ENCODE assay signal across 26 cellular contexts in genomic region chr11:133350045-133350444, GRCh38.
"Had no signal": no experiment of that assay in that cellular context is flagged by ENCODE, and none has a peak within 500 bp of the region (broad histone marks: within the 10 kb centered on the region; RNA-seq: fewer than 3 reads in every experiment).

No MANE protein-coding gene starts in this region.

- H3K27me3 ChIP-seq: stomach, suprapubic skin, testis, thyroid gland, tibial artery, tibial nerve, transverse colon, upper lobe of left lung, upper lobe of right lung, uterus, vagina had no signal

- DNase-seq: stimulated activated CD4-positive, alpha-beta T cell treated with anti-CD3 and anti-CD28 coated beads, Interleukin-2, amount 100 ng/mL, for 48 hours; stimulated activated CD4-positive, alpha-beta T cell treated with anti-CD3 and anti-CD28 coated beads, Interleukin-4, amount 100 ng/mL, for 1 hour; stimulated activated CD4-positive, alpha-beta T cell treated with anti-CD3 and anti-CD28 coated beads, Interleukin-4, amount 100 ng/mL, for 24 hours; stimulated activated CD4-positive, alpha-beta T cell treated with anti-CD3 and anti-CD28 coated beads, Interleukin-4, amount 100 ng/mL, for 4 hours; stimulated activated CD8-positive, alpha-beta memory T cell treated with anti-CD3 and anti-CD28 coated beads, Interleukin-4, amount 100 ng/mL, for 48 hours; stimulated activated naive B cell treated with anti-CD40 and anti-IgM and Interleukin-4, amounts not matched to agents 10 μg/mL and 1 μg/mL and 100 μg/mL, for 72 hours; stimulated activated naive CD4-positive, alpha-beta T cell; stimulated activated naive CD4-positive, alpha-beta T cell treated with Interleukin-2 at 50 U/mL for 16 hours; stimulated activated naive CD8-positive, alpha-beta T cell treated with anti-CD3 and anti-CD28 coated beads, Interleukin-15, amount 100 ng/mL, for 72 hours; stimulated activated naive CD8-positive, alpha-beta T cell treated with anti-CD3 and anti-CD28 coated beads, Interleukin-15, Interleukin-2, amounts not matched to agents 100 U/mL and 50 U/mL, for 24 hours; stomach; substantia nigra; testis; thyroid gland; tibial artery; transverse colon; trophoblast cell; upper lobe of left lung; upper lobe of right lung; uterus had no signal

- ATAC-seq: stimulated activated effector memory CD8-positive, alpha-beta T cell treated with anti-CD3 and anti-CD28 coated beads, Interleukin-12 subunit alpha, Interleukin-12 subunit beta, amount 100 ng/mL, for 72 hours; stimulated activated memory B cell treated with anti-CD40 and anti-IgM and Interleukin-4, amounts not matched to agents 10 μg/mL and 1 μg/mL and 100 μg/mL, for 72 hours; stimulated activated naive B cell treated with anti-CD40 and anti-IgM and Interleukin-4, amounts not matched to agents 10 μg/mL and 1 μg/mL and 100 μg/mL, for 72 hours; stimulated activated naive CD8-positive, alpha-beta T cell treated with anti-CD3 and anti-CD28 coated beads, Interleukin-15, amount 100 ng/mL, for 72 hours; stimulated activated naive CD8-positive, alpha-beta T cell treated with anti-CD3 and anti-CD28 coated beads, Interleukin-15, Interleukin-2, amounts not matched to agents 100 U/mL and 50 U/mL, for 24 hours; upper lobe of right lung had no signal

- H3K4me3 ChIP-seq: stomach, suprapubic skin, testis, thoracic aorta, thyroid gland, tibial artery, tibial nerve, transverse colon, upper lobe of left lung, upper lobe of right lung, uterus, vagina had no signal

- H3K27ac ChIP-seq: stomach, suprapubic skin, testis, thoracic aorta, thyroid gland, tibial artery, tibial nerve, transverse colon, upper lobe of left lung, upper lobe of right lung, uterus, vagina had no signal

- H3K4me1 ChIP-seq: stomach, suprapubic skin, testis, thyroid gland, tibial artery, tibial nerve, transverse colon, upper lobe of left lung, upper lobe of right lung, uterus, vagina had no signal

- H3K36me3 ChIP-seq: stomach, suprapubic skin, thoracic aorta, thyroid gland, tibial artery, tibial nerve, transverse colon, upper lobe of left lung, upper lobe of right lung, uterus, vagina had no signal

- H3K9me3 ChIP-seq: stomach, suprapubic skin, testis, thoracic aorta, thyroid gland, tibial artery, tibial nerve, transverse colon, upper lobe of left lung, upper lobe of right lung, uterus, vagina had no signal
